ENCODE assay signal across 8 cellular contexts in the genomic region with DNA sequence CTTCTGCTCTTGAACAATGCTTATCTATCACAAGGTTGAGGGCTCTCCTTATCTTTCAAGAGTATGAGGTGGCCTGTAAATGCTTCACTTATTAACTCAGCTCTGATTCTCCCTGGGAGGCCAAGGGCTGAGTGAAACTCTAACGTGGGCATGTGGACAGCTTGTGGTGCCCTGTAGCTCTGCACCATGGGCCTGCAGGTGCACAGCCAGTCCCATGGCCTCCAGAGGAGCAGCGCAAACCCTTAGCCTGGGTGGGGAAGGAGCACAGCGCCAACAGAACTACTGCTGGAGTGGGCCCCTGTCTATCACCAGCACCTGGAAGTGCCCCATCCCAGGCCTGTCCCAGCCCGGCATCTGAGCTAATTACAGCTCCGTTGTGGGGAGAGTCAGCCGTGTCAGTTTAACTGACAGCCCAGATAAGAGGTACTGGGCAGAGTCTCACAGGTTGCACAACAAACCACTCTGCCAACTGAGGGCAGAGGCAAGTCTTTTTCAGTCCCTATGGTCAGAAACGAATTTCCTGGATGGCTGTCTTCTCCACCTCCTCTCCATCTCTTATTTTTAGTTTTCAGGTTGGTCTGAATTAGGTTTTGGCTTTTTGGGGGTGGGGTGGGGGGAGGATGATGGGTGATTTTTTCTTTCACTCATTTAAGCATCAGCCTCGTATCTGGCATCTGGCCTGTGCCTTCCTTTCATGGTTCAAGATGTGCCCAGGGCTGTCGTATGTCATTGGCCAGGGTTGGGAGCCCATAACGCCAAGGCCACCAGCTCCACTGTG.
DNase-seq lines count a peak whose midpoint lies in the region; ATAC-seq and TF ChIP-seq lines count a peak whose summit lies in the region.

No MANE protein-coding gene starts in this region.

- no peaks in the 10 kb centered on the region for H3K27me3 ChIP-seq in endodermal cell (ENCODE audit: control insufficient read depth, insufficient read depth, low read length, poor library complexity, severe bottlenecking)
- no peaks in the 10 kb centered on the region for H3K27me3 ChIP-seq in transverse colon

- H3K36me3 Mint-ChIP-seq in activated CD4-positive, alpha-beta T cell treated with anti-CD3 and anti-CD28 coated beads, Interleukin-2, amount 10 ng/mL, durations not matched to agents 7 days and 5 days (ENCODE audit: low read depth), result peaks cover 9% of the 10 kb centered on the region
- H3K36me3 Mint-ChIP-seq in endodermal cell (ENCODE audit: low read depth), result no peaks in the 10 kb centered on the region

- H3K27ac Mint-ChIP-seq in activated CD4-positive, alpha-beta T cell treated with anti-CD3 and anti-CD28 coated beads, Interleukin-2, amount 10 ng/mL, durations not matched to agents 7 days and 5 days, result peak overlapping the region; percentile 65
- H3K27ac Mint-ChIP-seq in endodermal cell, result no peak overlapping the region

- DNase-seq in activated CD4-positive, alpha-beta T cell treated with anti-CD3 and anti-CD28 coated beads, Interleukin-2, amount 10 ng/mL, durations not matched to agents 7 days and 5 days, result no peak
- no peak for DNase-seq in activated CD4-positive, alpha-beta T cell treated with anti-CD3 and anti-CD28 coated beads for 1 hour
- DNase-seq in endodermal cell (no peak), transverse colon (peak; percentile 73), coronary artery (ENCODE audit: low spot score) (no peak), DMS79 treated with DMSO at 0.1 percent for 48 hours (lab: John Stamatoyannopoulos, UW) (no peak)
- DNase-seq in stimulated activated CD4-positive, alpha-beta T cell treated with anti-CD3 and anti-CD28 coated beads, Interleukin-4, amount 100 ng/mL, for 1 hour, result no peak

- H3K4me1 Mint-ChIP-seq in activated CD4-positive, alpha-beta T cell treated with anti-CD3 and anti-CD28 coated beads, Interleukin-2, amount 10 ng/mL, durations not matched to agents 7 days and 5 days, result peaks cover 68% of the 10 kb centered on the region
- H3K4me1 Mint-ChIP-seq in endodermal cell, result peaks cover 21% of the 10 kb centered on the region

- H3K9ac ChIP-seq in endodermal cell (ENCODE audit: extremely low read depth, low read length, poor library complexity, severe bottlenecking), result no peak overlapping the region

- 90 to 100% methylated on average over 2 to 10 of the region's 10 CpGs for WGBS in endodermal cell (ENCODE audit: insufficient coverage in 1 of 2, insufficient read length in 1 of 2), 2 experiments
- WGBS in transverse colon (ENCODE audit: low coverage in 1 of 2), 2 donors, result 20 to 64% methylated on average over 1 to 10 of the region's 10 CpGs

- H3K9me3 ChIP-seq in endodermal cell (ENCODE audit: control insufficient read depth, low read length) (no peaks in the 10 kb centered on the region), transverse colon (no peaks in the 10 kb centered on the region)

- intact Hi-C loops in transverse colon (cut with DNase I; ENCODE audit: low total_unique reads), result loop anchor here (1.0 to 5.0 kb wide), 2 partner anchors 15 to 358 kb away; no protein-coding TSS in a partner anchor

- POLR2A ChIA-PET in activated CD4-positive, alpha-beta T cell treated with anti-CD3 and anti-CD28 coated beads, Interleukin-2, amount 10 ng/mL, durations not matched to agents 7 days and 5 days (lab: Charles Lee), result no interaction called here

- no peak overlapping the region for H3K27ac ChIP-seq in endodermal cell (ENCODE audit: low read depth, low read length)
- peak overlapping the region; percentile 58 to 72 (median 64) for H3K27ac ChIP-seq in transverse colon
- H3K27ac ChIP-seq in coronary artery, result no peak overlapping the region

- CTCF ChIA-PET in activated CD4-positive, alpha-beta T cell treated with anti-CD3 and anti-CD28 coated beads, Interleukin-2, amount 10 ng/mL, durations not matched to agents 7 days and 5 days (lab: Charles Lee), result interaction anchor here (1.1 to 1.2 kb wide), 3 partner anchors 12 to 218 kb away, joined by 3 to 5 read pairs (median 4); no protein-coding TSS in a partner anchor

- TF ChIP-seq EP300 in transverse colon (IDR thresholded peaks at IDR 0.05; ENCODE audit: low read depth), result no peak

- in situ Hi-C loops in transverse colon (cut with MboI; ENCODE audit: low pct_ligation_motif_present in 1 of 4, low pct_unique_long_range_greater_than_20kb in 1 of 4, low sequenced_read_pairs in 3 of 4), result no loop called here

- peak; percentile 50 for TF ChIP-seq POLR2A in transverse colon (IDR thresholded peaks at IDR 0.05)

- peaks cover 7% of the 10 kb centered on the region for H3K4me1 ChIP-seq in endodermal cell (ENCODE audit: control insufficient read depth, insufficient read depth, low read length)
- H3K4me1 ChIP-seq in transverse colon, result peaks cover 4 to 33% (median 15%) of the 10 kb centered on the region in 4 donors

- H3K27me3 Mint-ChIP-seq in activated CD4-positive, alpha-beta T cell treated with anti-CD3 and anti-CD28 coated beads, Interleukin-2, amount 10 ng/mL, durations not matched to agents 7 days and 5 days, result peaks cover 19% of the 10 kb centered on the region
- H3K27me3 Mint-ChIP-seq in endodermal cell (ENCODE audit: insufficient read depth), result no peaks in the 10 kb centered on the region

- no peak for TF ChIP-seq CTCF in endodermal cell (conservative IDR thresholded peaks at IDR 0.05)
- no peak for TF ChIP-seq CTCF in transverse colon (IDR thresholded peaks at IDR 0.05)
- no peak for TF ChIP-seq CTCF in coronary artery (IDR thresholded peaks at IDR 0.05)

- peak; percentile 60 for ATAC-seq in HG03457 (IDR thresholded peaks at IDR 0.05; ENCODE audit: unreplicated experiment)

- H3K4me3 ChIP-seq in endodermal cell (ENCODE audit: low read length), result peak overlapping the region; percentile 45
- H3K4me3 ChIP-seq in transverse colon, result no peak overlapping the region
- no peak overlapping the region for H3K4me3 ChIP-seq in coronary artery

- H3K36me3 ChIP-seq in endodermal cell (ENCODE audit: control insufficient read depth, insufficient read depth, low read length) (no peaks in the 10 kb centered on the region), transverse colon (no peaks in the 10 kb centered on the region)

- H3K9me3 Mint-ChIP-seq in activated CD4-positive, alpha-beta T cell treated with anti-CD3 and anti-CD28 coated beads, Interleukin-2, amount 10 ng/mL, durations not matched to agents 7 days and 5 days, result peaks cover 12% of the 10 kb centered on the region
- peaks cover 1% of the 10 kb centered on the region for H3K9me3 Mint-ChIP-seq in endodermal cell

- no peak overlapping the region for H3K4me3 Mint-ChIP-seq in activated CD4-positive, alpha-beta T cell treated with anti-CD3 and anti-CD28 coated beads, Interleukin-2, amount 10 ng/mL, durations not matched to agents 7 days and 5 days
- no peak overlapping the region for H3K4me3 Mint-ChIP-seq in endodermal cell

Comparison
In these comparisons a context has a peak if more than half of its experiments do, and no peak if none do; other contexts are left out.
1. H3K27ac ChIP-seq: peak in transverse colon (4 of 4); none in endodermal cell (single experiment) and coronary artery (0 of 2).